1 cellular context compared by ENCODE assay signal in the genomic region with DNA sequence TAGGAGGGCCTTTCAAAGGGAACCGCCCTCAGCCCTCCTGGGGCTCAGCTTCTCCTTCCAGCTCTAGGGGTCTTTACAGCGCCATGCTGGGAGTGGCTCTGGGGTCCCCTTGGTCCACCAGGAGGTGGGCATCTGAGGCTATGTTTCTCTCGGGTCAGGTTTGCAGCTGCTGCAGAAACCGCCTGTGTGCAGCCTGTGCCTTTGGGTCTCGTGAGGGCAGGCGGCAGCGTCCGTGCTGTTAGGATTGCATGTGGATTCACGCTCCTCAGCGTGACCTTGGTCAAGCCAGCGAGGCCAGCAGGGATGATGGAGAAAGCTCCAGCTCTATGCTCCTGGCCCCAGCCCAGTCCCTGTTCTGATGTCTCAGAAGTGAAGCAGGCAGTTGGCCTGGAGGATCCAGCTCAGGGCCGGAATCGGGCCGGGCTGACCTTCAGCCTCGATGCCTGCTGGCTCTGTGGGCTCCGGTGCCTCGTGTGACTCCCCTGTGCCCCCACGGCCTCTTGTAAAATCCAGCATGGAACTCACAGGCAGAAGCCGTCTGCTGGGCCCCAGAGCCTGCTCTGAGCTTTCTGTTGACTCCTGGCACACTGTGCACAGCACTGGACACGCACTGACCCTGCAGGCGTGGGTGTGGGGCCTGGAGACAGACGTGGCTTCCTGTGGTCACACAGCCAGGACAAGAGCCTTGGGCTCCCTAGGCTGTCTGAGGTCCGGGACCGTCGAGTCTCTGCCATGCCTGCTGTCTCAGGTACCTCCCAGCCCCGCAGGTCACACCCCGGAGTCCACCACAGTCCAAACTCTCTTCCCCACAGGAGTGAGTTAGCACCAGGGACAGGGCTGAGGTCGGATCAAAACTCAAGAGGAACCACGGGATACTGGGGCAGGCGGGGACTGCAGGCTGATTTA.
TF ChIP-seq lines count a peak whose summit lies in the region.

No MANE protein-coding gene starts in this region.

TF ChIP-seq in HEK293, 187 proteins besides CTCF, POLR2A, EP300 and RAD21 (continued from another document):
- TF ChIP-seq OVOL3 (tag by site-specific recombination; IDR thresholded peaks at IDR 0.05) = no peak
- TF ChIP-seq, protein P1, sequence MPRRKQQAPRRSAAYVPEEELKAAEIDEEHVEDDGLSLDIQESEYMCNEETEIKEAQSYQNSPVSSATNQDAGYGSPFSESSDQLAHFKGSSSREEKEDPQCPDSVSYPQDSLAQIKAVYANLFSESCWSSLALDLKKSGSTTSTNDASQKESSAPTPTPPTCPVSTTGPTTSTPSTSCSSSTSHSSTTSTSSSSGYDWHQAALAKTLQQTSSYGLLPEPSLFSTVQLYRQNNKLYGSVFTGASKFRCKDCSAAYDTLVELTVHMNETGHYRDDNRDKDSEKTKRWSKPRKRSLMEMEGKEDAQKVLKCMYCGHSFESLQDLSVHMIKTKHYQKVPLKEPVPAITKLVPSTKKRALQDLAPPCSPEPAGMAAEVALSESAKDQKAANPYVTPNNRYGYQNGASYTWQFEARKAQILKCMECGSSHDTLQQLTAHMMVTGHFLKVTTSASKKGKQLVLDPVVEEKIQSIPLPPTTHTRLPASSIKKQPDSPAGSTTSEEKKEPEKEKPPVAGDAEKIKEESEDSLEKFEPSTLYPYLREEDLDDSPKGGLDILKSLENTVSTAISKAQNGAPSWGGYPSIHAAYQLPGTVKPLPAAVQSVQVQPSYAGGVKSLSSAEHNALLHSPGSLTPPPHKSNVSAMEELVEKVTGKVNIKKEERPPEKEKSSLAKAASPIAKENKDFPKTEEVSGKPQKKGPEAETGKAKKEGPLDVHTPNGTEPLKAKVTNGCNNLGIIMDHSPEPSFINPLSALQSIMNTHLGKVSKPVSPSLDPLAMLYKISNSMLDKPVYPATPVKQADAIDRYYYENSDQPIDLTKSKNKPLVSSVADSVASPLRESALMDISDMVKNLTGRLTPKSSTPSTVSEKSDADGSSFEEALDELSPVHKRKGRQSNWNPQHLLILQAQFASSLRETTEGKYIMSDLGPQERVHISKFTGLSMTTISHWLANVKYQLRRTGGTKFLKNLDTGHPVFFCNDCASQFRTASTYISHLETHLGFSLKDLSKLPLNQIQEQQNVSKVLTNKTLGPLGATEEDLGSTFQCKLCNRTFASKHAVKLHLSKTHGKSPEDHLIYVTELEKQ (tag by site-specific recombination; IDR thresholded peaks at IDR 0.05; ENCODE audit: borderline replicate concordance) = no peak
- TF ChIP-seq, protein P2, sequence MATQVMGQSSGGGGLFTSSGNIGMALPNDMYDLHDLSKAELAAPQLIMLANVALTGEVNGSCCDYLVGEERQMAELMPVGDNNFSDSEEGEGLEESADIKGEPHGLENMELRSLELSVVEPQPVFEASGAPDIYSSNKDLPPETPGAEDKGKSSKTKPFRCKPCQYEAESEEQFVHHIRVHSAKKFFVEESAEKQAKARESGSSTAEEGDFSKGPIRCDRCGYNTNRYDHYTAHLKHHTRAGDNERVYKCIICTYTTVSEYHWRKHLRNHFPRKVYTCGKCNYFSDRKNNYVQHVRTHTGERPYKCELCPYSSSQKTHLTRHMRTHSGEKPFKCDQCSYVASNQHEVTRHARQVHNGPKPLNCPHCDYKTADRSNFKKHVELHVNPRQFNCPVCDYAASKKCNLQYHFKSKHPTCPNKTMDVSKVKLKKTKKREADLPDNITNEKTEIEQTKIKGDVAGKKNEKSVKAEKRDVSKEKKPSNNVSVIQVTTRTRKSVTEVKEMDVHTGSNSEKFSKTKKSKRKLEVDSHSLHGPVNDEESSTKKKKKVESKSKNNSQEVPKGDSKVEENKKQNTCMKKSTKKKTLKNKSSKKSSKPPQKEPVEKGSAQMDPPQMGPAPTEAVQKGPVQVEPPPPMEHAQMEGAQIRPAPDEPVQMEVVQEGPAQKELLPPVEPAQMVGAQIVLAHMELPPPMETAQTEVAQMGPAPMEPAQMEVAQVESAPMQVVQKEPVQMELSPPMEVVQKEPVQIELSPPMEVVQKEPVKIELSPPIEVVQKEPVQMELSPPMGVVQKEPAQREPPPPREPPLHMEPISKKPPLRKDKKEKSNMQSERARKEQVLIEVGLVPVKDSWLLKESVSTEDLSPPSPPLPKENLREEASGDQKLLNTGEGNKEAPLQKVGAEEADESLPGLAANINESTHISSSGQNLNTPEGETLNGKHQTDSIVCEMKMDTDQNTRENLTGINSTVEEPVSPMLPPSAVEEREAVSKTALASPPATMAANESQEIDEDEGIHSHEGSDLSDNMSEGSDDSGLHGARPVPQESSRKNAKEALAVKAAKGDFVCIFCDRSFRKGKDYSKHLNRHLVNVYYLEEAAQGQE (tag by site-specific recombination; IDR thresholded peaks at IDR 0.05) = peak; percentile 46; the same call in 1 of the 2 replicates
- TF ChIP-seq ZNF121 (tag by site-specific recombination; IDR thresholded peaks at IDR 0.05) = no peak
- TF ChIP-seq SP7 (tag by site-specific recombination; IDR thresholded peaks at IDR 0.05) = no peak
- TF ChIP-seq, protein P3, sequence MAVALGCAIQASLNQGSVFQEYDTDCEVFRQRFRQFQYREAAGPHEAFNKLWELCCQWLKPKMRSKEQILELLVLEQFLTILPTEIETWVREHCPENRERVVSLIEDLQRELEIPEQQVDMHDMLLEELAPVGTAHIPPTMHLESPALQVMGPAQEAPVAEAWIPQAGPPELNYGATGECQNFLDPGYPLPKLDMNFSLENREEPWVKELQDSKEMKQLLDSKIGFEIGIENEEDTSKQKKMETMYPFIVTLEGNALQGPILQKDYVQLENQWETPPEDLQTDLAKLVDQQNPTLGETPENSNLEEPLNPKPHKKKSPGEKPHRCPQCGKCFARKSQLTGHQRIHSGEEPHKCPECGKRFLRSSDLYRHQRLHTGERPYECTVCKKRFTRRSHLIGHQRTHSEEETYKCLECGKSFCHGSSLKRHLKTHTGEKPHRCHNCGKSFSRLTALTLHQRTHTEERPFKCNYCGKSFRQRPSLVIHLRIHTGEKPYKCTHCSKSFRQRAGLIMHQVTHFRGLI (tag by site-specific recombination; IDR thresholded peaks at IDR 0.05) = no peak
- peak; percentile 27; the same call in 1 of the 2 replicates for TF ChIP-seq ZIC2 (tag by site-specific recombination; IDR thresholded peaks at IDR 0.05)
- TF ChIP-seq, protein P4, sequence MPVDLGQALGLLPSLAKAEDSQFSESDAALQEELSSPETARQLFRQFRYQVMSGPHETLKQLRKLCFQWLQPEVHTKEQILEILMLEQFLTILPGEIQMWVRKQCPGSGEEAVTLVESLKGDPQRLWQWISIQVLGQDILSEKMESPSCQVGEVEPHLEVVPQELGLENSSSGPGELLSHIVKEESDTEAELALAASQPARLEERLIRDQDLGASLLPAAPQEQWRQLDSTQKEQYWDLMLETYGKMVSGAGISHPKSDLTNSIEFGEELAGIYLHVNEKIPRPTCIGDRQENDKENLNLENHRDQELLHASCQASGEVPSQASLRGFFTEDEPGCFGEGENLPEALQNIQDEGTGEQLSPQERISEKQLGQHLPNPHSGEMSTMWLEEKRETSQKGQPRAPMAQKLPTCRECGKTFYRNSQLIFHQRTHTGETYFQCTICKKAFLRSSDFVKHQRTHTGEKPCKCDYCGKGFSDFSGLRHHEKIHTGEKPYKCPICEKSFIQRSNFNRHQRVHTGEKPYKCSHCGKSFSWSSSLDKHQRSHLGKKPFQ (tag by site-specific recombination; IDR thresholded peaks at IDR 0.05) = no peak
TF ChIP-seq in HEK293: peak in this region for 3.
